14 cellular contexts compared by ENCODE assay signal in the genomic region with DNA sequence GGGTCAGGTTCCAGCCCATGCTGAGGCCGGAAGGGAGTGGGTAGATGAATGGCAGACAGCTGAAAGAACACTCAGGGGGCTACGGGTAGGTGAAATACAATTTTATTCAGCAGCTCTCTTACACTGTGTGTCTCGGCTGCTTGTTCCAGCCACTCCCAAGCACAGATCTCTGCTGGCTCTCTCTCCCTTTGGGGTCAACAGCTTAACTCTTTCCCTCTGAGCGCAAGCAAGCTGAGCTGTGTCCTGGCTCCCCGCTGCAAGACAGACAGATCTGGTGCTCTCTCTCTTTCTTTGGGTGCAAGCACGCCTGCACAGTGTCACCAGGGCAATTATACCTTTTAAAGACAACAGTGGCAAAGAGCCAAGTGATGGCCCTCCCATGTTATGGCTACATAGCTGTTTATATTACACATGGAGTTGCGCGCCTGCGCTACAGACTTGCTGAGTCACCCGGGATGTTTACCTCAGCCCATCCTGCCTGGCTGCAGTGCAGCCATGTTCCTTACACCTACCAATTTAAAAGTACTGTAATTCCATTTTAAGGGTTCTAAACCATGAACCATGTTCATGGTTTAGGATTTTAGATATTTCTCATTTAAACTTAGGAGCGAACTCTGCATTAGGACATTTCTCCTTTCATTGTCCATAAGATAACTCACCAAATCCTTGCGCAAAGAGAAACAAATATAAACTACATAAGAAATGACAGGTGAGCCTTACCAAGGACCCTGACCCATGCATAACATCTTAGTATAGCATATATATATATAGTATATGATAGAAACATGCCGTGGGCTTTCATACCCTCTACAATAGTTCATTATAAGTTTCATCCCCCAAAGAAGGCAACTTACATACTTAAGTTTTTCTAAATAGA.
A peak's percentile ranks its signal among the peaks of the same experiment; 100 is the strongest.
DNase-seq lines count a peak whose midpoint lies in the region; ATAC-seq and TF ChIP-seq lines count a peak whose summit lies in the region.
"Had no signal": no experiment of that assay in that cellular context is flagged by ENCODE, and none has a peak within 500 bp of the region (broad histone marks: within the 10 kb centered on the region; RNA-seq: fewer than 3 reads in every experiment).

No MANE protein-coding gene starts in this region.

- no peaks in the 10 kb centered on the region for H4K20me1 ChIP-seq in PC-9 (ENCODE audit: insufficient read depth)

- H3K9me3 ChIP-seq in mesodermal cell (ENCODE audit: control insufficient read depth, low read length) (no peaks in the 10 kb centered on the region), gastrocnemius medialis (no peaks in the 10 kb centered on the region), PC-9 (ENCODE audit: insufficient read depth, low read depth) (no peaks in the 10 kb centered on the region)
- H3K9me3 ChIP-seq: uterus had no signal

- H3K79me2 ChIP-seq in PC-9 (ENCODE audit: low read depth), result no peaks in the 10 kb centered on the region

- no peak for ATAC-seq in gastrocnemius medialis
- ATAC-seq: HCT116 had no signal

- no peak overlapping the region for H3K4me2 ChIP-seq in PC-9

- no peak for TF ChIP-seq POLR2A in gastrocnemius medialis (IDR thresholded peaks at IDR 0.05)

- H3K9me2 ChIP-seq in PC-9 (ENCODE audit: insufficient read depth), result no peaks in the 10 kb centered on the region

- 86 to 89% methylated on average over 10 to 11 of the region's 13 CpGs for WGBS in mesodermal cell (ENCODE audit: insufficient coverage in 2 of 2), 2 experiments

- in situ Hi-C loops in astrocyte of the spinal cord (cut with HindIII; ENCODE audit: low sequenced_read_pairs) (no loop called here), gastrocnemius medialis (cut with MboI; ENCODE audit: low sequenced_read_pairs in 4 of 4) (no loop called here)

- CTCF ChIA-PET in PC-9 (lab: Charles Lee), result no interaction called here

- DNase-seq in EL, result peak; percentile 11
- DNase-seq in NCI-H2029 treated with DMSO at 0.1 percent for 48 hours (lab: John Stamatoyannopoulos, UW), result peak; percentile 49
- DNase-seq in astrocyte of the spinal cord (ENCODE audit: low read depth, low spot score), result peak; percentile 70
- DNase-seq in stimulated activated naive CD4-positive, alpha-beta T cell treated with Interleukin-2 at 50 U/mL for 16 hours (lab: John Stamatoyannopoulos, UW), result no peak
- DNase-seq in gastrocnemius medialis, result no peak
- no peak for DNase-seq in NCI-H1048 (lab: John Stamatoyannopoulos, UW)
- no peak for DNase-seq in PC-9
- DNase-seq: CD4-positive, CD25-positive, alpha-beta regulatory T cell; effector memory CD4-positive, alpha-beta T cell; Kasumi-1; small intestine; uterus had no signal

- H2AFZ ChIP-seq in PC-9, result no peak overlapping the region

- H3K4me3 ChIP-seq in astrocyte of the spinal cord (ENCODE audit: low read depth, low read length), result no peak overlapping the region
- no peak overlapping the region for H3K4me3 ChIP-seq in mesodermal cell (ENCODE audit: extremely low read depth, insufficient read depth, low read length, poor library complexity, severe bottlenecking)
- H3K4me3 ChIP-seq in gastrocnemius medialis, result no peak overlapping the region
- no peak overlapping the region for H3K4me3 ChIP-seq in PC-9
- H3K4me3 ChIP-seq: uterus had no signal

- POLR2A ChIA-PET in PC-9 (lab: Charles Lee; ENCODE audit: unreplicated experiment), result no interaction called here

- H3K27ac ChIP-seq in mesodermal cell (ENCODE audit: low read depth, low read length, severe bottlenecking) (peak overlapping the region; percentile 74), gastrocnemius medialis (no peak overlapping the region), PC-9 (no peak overlapping the region)
- H3K27ac ChIP-seq: uterus had no signal

- no peaks in the 10 kb centered on the region for H3F3A ChIP-seq in PC-9 (ENCODE audit: insufficient read depth, low read depth)

- H3K4me1 ChIP-seq in mesodermal cell (ENCODE audit: control insufficient read depth, insufficient read depth, low read length, poor library complexity, severe bottlenecking), result peaks cover 35% of the 10 kb centered on the region
- no peaks in the 10 kb centered on the region for H3K4me1 ChIP-seq in gastrocnemius medialis
- no peaks in the 10 kb centered on the region for H3K4me1 ChIP-seq in PC-9 (replicated peaks; ENCODE audit: insufficient read depth)
- H3K4me1 ChIP-seq: uterus had no signal

- BruUV-seq in PC-9 (replicated peaks; lab: Mats Ljungman, UMichigan), result no TSS peak

- no peaks in the 10 kb centered on the region for H3K36me3 ChIP-seq in mesodermal cell (ENCODE audit: control insufficient read depth, insufficient read depth, low read length)
- no peaks in the 10 kb centered on the region for H3K36me3 ChIP-seq in gastrocnemius medialis
- H3K36me3 ChIP-seq in PC-9 (ENCODE audit: low read depth), result no peaks in the 10 kb centered on the region
- H3K36me3 ChIP-seq: uterus had no signal

- H3K27me3 ChIP-seq in gastrocnemius medialis (no peaks in the 10 kb centered on the region), PC-9 (ENCODE audit: insufficient read depth, low read depth) (no peaks in the 10 kb centered on the region)
- H3K27me3 ChIP-seq: uterus had no signal

- intact Hi-C loops in gastrocnemius medialis (cut with DNase I; ENCODE audit: low total_unique reads), result no loop called here
- intact Hi-C loops in PC-9 (cut with micrococcal nuclease; ENCODE audit: unreplicated experiment), result no loop called here

- TF ChIP-seq CTCF in astrocyte of the spinal cord (IDR thresholded peaks at IDR 0.05; ENCODE audit: low read depth, low read length) (no peak), gastrocnemius medialis (IDR thresholded peaks at IDR 0.05 in 4 of 5, conservative IDR thresholded peaks at IDR 0.05 in 1 of 5) (no peak), PC-9 (conservative IDR thresholded peaks at IDR 0.05) (no peak)

Comparison
In these comparisons a context has a peak if more than half of its experiments do, and no peak if none do; other contexts are left out.
1. DNase-seq: peak in EL (single experiment), NCI-H2029 treated with DMSO at 0.1 percent for 48 hours (single experiment) and astrocyte of the spinal cord (single experiment); none in stimulated activated naive CD4-positive, alpha-beta T cell treated with Interleukin-2 at 50 U/mL for 16 hours (single experiment), gastrocnemius medialis (0 of 2), NCI-H1048 (single experiment) and PC-9 (0 of 2).